ENCODE assay signal across 24 cellular contexts in the genomic region with DNA sequence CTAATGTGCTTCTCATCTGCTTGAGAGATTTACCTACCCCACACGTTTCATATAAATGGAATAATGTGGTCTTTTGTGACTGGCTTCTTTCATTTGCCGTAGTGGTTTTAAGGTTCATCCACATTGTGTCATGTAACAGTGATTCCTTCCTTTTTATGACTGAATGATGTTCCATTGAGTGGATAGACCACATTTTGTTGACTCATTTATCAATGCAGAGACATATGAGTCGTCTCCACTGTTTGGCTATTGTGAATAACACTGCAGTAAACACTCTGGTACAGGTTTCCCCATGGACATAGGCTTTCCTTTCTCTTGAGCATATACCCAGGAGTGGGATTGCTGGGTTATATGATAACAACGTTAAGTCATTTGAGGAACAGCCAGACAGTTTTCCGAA. TPM values are rescaled to one million over a fixed set of nuclear protein-coding genes. Genes with fewer than 3 reads are reported as not detected.
"Had no signal": no experiment of that assay in that cellular context is flagged by ENCODE, and none has a peak within 500 bp of the region (broad histone marks: within the 10 kb centered on the region; RNA-seq: fewer than 3 reads in every experiment).

No MANE protein-coding gene starts in this region.

- H3K36me3 Mint-ChIP-seq: naive thymus-derived CD4-positive, alpha-beta T cell; stimulated activated memory B cell treated with anti-CD40 and anti-IgM and Interleukin-4, amounts not matched to agents 10 μg/mL and 1 μg/mL and 100 μg/mL, for 72 hours had no signal

- H3K4me3 ChIP-seq: colonic mucosa, gastrocnemius medialis, heart right ventricle, prostate gland, right lobe of liver, stomach, thoracic aorta, transverse colon had no signal

- H3K4me1 Mint-ChIP-seq: stimulated activated memory B cell treated with anti-CD40 and anti-IgM and Interleukin-4, amounts not matched to agents 10 μg/mL and 1 μg/mL and 100 μg/mL, for 72 hours had no signal

- ATAC-seq: gastrocnemius medialis; heart right ventricle; left lobe of liver; naive thymus-derived CD4-positive, alpha-beta T cell; right lobe of liver; stimulated activated memory B cell treated with anti-CD40 and anti-IgM and Interleukin-4, amounts not matched to agents 10 μg/mL and 1 μg/mL and 100 μg/mL, for 72 hours had no signal

- H3K27ac Mint-ChIP-seq: nephron progenitor cell; stimulated activated memory B cell treated with anti-CD40 and anti-IgM and Interleukin-4, amounts not matched to agents 10 μg/mL and 1 μg/mL and 100 μg/mL, for 72 hours had no signal

- H3K27me3 ChIP-seq: colonic mucosa, right lobe of liver, transverse colon had no signal

- H3K27ac ChIP-seq: colonic mucosa, gastrocnemius medialis, heart right ventricle, parathyroid adenoma, prostate gland, right lobe of liver, stomach, thoracic aorta, transverse colon had no signal

- H3K9me3 Mint-ChIP-seq: nephron progenitor cell; stimulated activated memory B cell treated with anti-CD40 and anti-IgM and Interleukin-4, amounts not matched to agents 10 μg/mL and 1 μg/mL and 100 μg/mL, for 72 hours had no signal

- H3K4me1 ChIP-seq: colonic mucosa, gastrocnemius medialis, parathyroid adenoma, prostate gland, right lobe of liver had no signal

- DNase-seq: colonic mucosa; dermis blood vessel endothelial cell; erythroblast; gastrocnemius medialis; heart right ventricle; hypothalamus; kidney glomerular epithelial cell; mammary epithelial cell; naive thymus-derived CD4-positive, alpha-beta T cell; nephron progenitor cell; retina; right lobe of liver; stimulated activated CD4-positive, alpha-beta T cell treated with anti-CD3 and anti-CD28 coated beads, Interleukin-4, amount 100 ng/mL, for 1 hour; stomach; substantia nigra; transverse colon had no signal

- H3K4me3 Mint-ChIP-seq: naive thymus-derived CD4-positive, alpha-beta T cell; nephron progenitor cell; stimulated activated memory B cell treated with anti-CD40 and anti-IgM and Interleukin-4, amounts not matched to agents 10 μg/mL and 1 μg/mL and 100 μg/mL, for 72 hours had no signal

RNA-seq across cellular contexts. Expression of gene AOC1, which starts 2.0 kb away (rescaled TPM):
- total RNA-seq: dermis blood vessel endothelial cell, endothelial cell of umbilical vein, mammary epithelial cell, omental fat pad, thoracic aorta had no signal
- polyA plus RNA-seq: endothelial cell of umbilical vein; mammary epithelial cell; naive thymus-derived CD4-positive, alpha-beta T cell; urinary bladder had no signal

RNA-seq across cellular contexts. Expression of gene TMEM176A, which starts 49.7 kb away (rescaled TPM):
- total RNA-seq: dermis blood vessel endothelial cell, endothelial cell of umbilical vein, mammary epithelial cell had no signal
- polyA plus RNA-seq: endothelial cell of umbilical vein, mammary epithelial cell had no signal

RNA-seq across cellular contexts. Expression of gene TMEM176B, which starts 50.1 kb away (rescaled TPM):
- total RNA-seq: dermis blood vessel endothelial cell, endothelial cell of umbilical vein had no signal
- polyA plus RNA-seq: mammary epithelial cell had no signal
